Comparison of ENCODE assay signal across 20 cellular contexts in the genomic region with DNA sequence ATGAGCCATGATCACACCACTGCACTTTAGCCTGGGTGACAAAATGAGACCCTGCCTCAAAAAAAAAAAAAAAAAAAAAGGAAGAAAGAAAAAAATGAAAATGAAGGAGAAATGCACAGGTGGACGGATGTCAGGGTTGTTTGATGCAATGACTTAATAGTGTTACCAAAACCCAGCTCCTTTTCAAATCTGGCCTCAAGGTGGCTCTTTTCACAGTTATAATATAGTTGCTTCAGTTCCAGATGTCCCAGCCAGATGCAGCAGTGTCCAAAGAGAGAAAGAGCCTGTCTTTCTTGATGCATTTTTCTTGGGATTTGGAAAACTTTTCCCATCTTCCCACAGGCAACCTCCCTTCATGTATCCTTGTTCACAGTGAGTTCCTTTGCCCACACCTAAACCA. TPM values are rescaled to one million over a fixed set of nuclear protein-coding genes. Genes with fewer than 3 reads are reported as not detected.
DNase-seq lines count a peak whose midpoint lies in the region; ATAC-seq and TF ChIP-seq lines count a peak whose summit lies in the region.
"Had no signal": no experiment of that assay in that cellular context is flagged by ENCODE, and none has a peak within 500 bp of the region (broad histone marks: within the 10 kb centered on the region; RNA-seq: fewer than 3 reads in every experiment).

No MANE protein-coding gene starts in this region.

- no peak for TF ChIP-seq POLR2A in breast epithelium (IDR thresholded peaks at IDR 0.05)

- H3K9me3 ChIP-seq in breast epithelium = no peaks in the 10 kb centered on the region
- H3K9me3 ChIP-seq: prostate gland had no signal

- H3K4me3 ChIP-seq in breast epithelium = no peak overlapping the region
- no peak overlapping the region for H3K4me3 ChIP-seq in LNCaP clone FGC (ENCODE audit: low read depth, low read length)
- H3K4me3 ChIP-seq: prostate gland had no signal

- no peaks in the 10 kb centered on the region for H3K4me1 ChIP-seq in breast epithelium
- H3K4me1 ChIP-seq: prostate gland had no signal

- ATAC-seq in HG02938 (IDR thresholded peaks at IDR 0.05; ENCODE audit: unreplicated experiment) = no peak

- H3K9me3 Mint-ChIP-seq in MCF 10A (ENCODE audit: unreplicated experiment) = no peaks in the 10 kb centered on the region
- H3K9me3 Mint-ChIP-seq: CD4-positive, CD25-positive, alpha-beta regulatory T cell had no signal

- no peaks in the 10 kb centered on the region for H3K36me3 Mint-ChIP-seq in MCF 10A (ENCODE audit: insufficient read depth, unreplicated experiment)

- peaks cover 11% of the 10 kb centered on the region for H3K27me3 Mint-ChIP-seq in MCF 10A (ENCODE audit: insufficient read depth, unreplicated experiment)
- H3K27me3 Mint-ChIP-seq: CD4-positive, CD25-positive, alpha-beta regulatory T cell had no signal

- no TSS peak for BruUV-seq in MCF 10A (replicated peaks; lab: Mats Ljungman, UMichigan)

- H3K27me3 ChIP-seq in breast epithelium = no peaks in the 10 kb centered on the region

- no peaks in the 10 kb centered on the region for H3K4me1 Mint-ChIP-seq in MCF 10A (ENCODE audit: insufficient read depth, unreplicated experiment)

- CTCF ChIA-PET in MCF 10A (lab: Yijun Ruan, JAX) = interaction anchor here (0.8 to 2.8 kb wide), 3 partner anchors 12 to 174 kb away, joined by 3 to 11 read pairs (median 5); no protein-coding TSS in a partner anchor

- no peak overlapping the region for H3K27ac Mint-ChIP-seq in MCF 10A (ENCODE audit: low read depth, unreplicated experiment)
- H3K27ac Mint-ChIP-seq: CD4-positive, CD25-positive, alpha-beta regulatory T cell had no signal

- H3K36me3 ChIP-seq in breast epithelium = no peaks in the 10 kb centered on the region
- H3K36me3 ChIP-seq: prostate gland had no signal

- H3K27ac ChIP-seq in breast epithelium (no peak overlapping the region), VCaP (no peak overlapping the region)
- H3K27ac ChIP-seq: prostate gland had no signal

- intact Hi-C loops in MCF 10A (cut with micrococcal nuclease) (loop anchor here (2.0 kb wide), 1 partner anchor 174 kb away; no protein-coding TSS in a partner anchor), breast epithelium (cut with DNase I; ENCODE audit: low total_unique reads) (no loop called here)

- no peak overlapping the region for H3K4me3 Mint-ChIP-seq in MCF 10A (ENCODE audit: unreplicated experiment)
- H3K4me3 Mint-ChIP-seq: CD4-positive, CD25-positive, alpha-beta regulatory T cell; neural crest cell had no signal

- POLR2A ChIA-PET in MCF 10A (lab: Yijun Ruan, JAX) = no interaction called here

- DNase-seq in MCF 10A (ENCODE audit: unreplicated experiment) (peak; percentile 15), breast epithelium (ENCODE audit: low spot score in 2 of 2) (no peak), LNCaP clone FGC (ENCODE audit: low read depth) (no peak), pons (ENCODE audit: low spot score) (peak; percentile 5), germinal center (ENCODE audit: low spot score) (no peak), NCI-H1694 treated with DMSO at 0.1 percent for 48 hours (lab: John Stamatoyannopoulos, UW) (no peak)
- DNase-seq: ACHN; activated gamma-delta T cell; CD4-positive, CD25-positive, alpha-beta regulatory T cell; foreskin melanocyte; GF-D8; H7; islet precursor cell; NCI-H2227 treated with DMSO at 0.1 percent for 48 hours; stimulated activated CD4-positive, alpha-beta T cell treated with anti-CD3 and anti-CD28 coated beads, Interleukin-2, amount 100 ng/mL, for 24 hours; stimulated activated naive CD4-positive, alpha-beta T cell had no signal

- TF ChIP-seq CTCF in MCF 10A (IDR thresholded peaks at IDR 0.05; ENCODE audit: unreplicated experiment) = no peak
- no peak for TF ChIP-seq CTCF in breast epithelium (IDR thresholded peaks at IDR 0.05)
- TF ChIP-seq CTCF in LNCaP clone FGC (IDR thresholded peaks at IDR 0.05; ENCODE audit: control insufficient read depth, extremely low read depth, insufficient read depth) = peak; percentile 32; the same call in 1 of the 2 replicates
- TF ChIP-seq CTCF in VCaP (conservative IDR thresholded peaks at IDR 0.05) = peak; percentile 40; the same call in 1 of the 2 replicates

RNA-seq across cellular contexts. Expression of a gene that starts 36.5 kb away (rescaled TPM):
- total RNA-seq in MCF 10A (2022) (not detected in 2 replicates), breast epithelium (1 to 10 TPM in 2 of 3 donors, under 1 TPM in 1; 0.98 to 1.5 (median 1.4) TPM)

Comparison
In these comparisons a context has a peak if more than half of its experiments do, and no peak if none do; other contexts are left out.
1. DNase-seq: peak in MCF 10A (single experiment) and pons (single experiment); none in breast epithelium (0 of 2), LNCaP clone FGC (single experiment), germinal center (single experiment) and NCI-H1694 treated with DMSO at 0.1 percent for 48 hours (single experiment).
2. CTCF ChIP-seq: peak in LNCaP clone FGC (single experiment) and VCaP (single experiment); none in MCF 10A (single experiment) and breast epithelium (0 of 3).